12 cellular contexts compared by ENCODE assay signal in the genomic region with DNA sequence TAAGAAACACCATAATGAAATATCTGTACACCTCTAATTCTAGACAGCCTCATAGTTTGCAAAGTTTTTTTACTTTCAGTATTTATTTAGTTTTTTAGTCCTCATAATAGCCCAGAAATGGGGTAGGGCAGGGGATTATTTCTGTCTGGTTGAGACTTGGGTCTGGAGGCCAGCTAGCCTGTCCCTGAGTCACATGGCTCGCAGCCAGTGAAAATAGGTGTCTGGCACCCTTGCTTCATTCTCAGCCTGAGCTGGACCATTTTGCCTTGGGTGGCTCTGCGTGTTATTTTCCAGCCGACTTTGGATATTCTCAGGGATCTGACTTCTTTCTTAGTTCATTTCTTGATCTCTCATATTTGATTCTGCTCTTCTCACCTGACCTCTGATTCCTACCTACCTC.
DNase-seq lines count a peak whose midpoint lies in the region; ATAC-seq and TF ChIP-seq lines count a peak whose summit lies in the region.
"Had no signal": no experiment of that assay in that cellular context is flagged by ENCODE, and none has a peak within 500 bp of the region (broad histone marks: within the 10 kb centered on the region; RNA-seq: fewer than 3 reads in every experiment).

No MANE protein-coding gene starts in this region.

- H3K27ac ChIP-seq in RWPE1 (peak overlapping the region; percentile 61), right lobe of liver (no peak overlapping the region), testis (no peak overlapping the region)
- H3K27ac ChIP-seq: uterus had no signal

- CTCF ChIA-PET in RWPE1 (lab: Yijun Ruan, JAX) = no interaction called here

- H3K36me3 ChIP-seq in right lobe of liver (no peaks in the 10 kb centered on the region), testis (ENCODE audit: low read depth, missing control alignments) (no peaks in the 10 kb centered on the region)
- H3K36me3 ChIP-seq: uterus had no signal

- TF ChIP-seq CTCF in RWPE1 (conservative IDR thresholded peaks at IDR 0.05; ENCODE audit: low read depth) = no peak
- TF ChIP-seq CTCF in right lobe of liver (IDR thresholded peaks at IDR 0.05) = no peak
- no peak for TF ChIP-seq CTCF in testis (IDR thresholded peaks at IDR 0.05)

- H3K4me3 ChIP-seq in right lobe of liver (no peak overlapping the region), testis (no peak overlapping the region)
- H3K4me3 ChIP-seq: uterus had no signal

- H3K9me3 ChIP-seq in right lobe of liver = no peaks in the 10 kb centered on the region
- H3K9me3 ChIP-seq in testis = no peaks in the 10 kb centered on the region
- H3K9me3 ChIP-seq: uterus had no signal

- ATAC-seq in esophagus mucosa (peak; percentile 55), right lobe of liver (no peak), HG02763 (IDR thresholded peaks at IDR 0.05; ENCODE audit: unreplicated experiment) (no peak), left lobe of liver (no peak)
- ATAC-seq: natural killer cell had no signal

- POLR2A ChIA-PET in RWPE1 (lab: Yijun Ruan, JAX; ENCODE audit: low non-redundant PET) = no interaction called here

- H3K4me1 ChIP-seq in right lobe of liver = no peaks in the 10 kb centered on the region
- no peaks in the 10 kb centered on the region for H3K4me1 ChIP-seq in testis
- H3K4me1 ChIP-seq: uterus had no signal

- no peaks in the 10 kb centered on the region for H3K27me3 ChIP-seq in right lobe of liver
- H3K27me3 ChIP-seq in testis = no peaks in the 10 kb centered on the region
- H3K27me3 ChIP-seq: uterus had no signal

- WGBS in right lobe of liver (ENCODE audit: insufficient coverage, low coverage, low lambda C conversion rate, missing lambda C conversion rate) = 86% methylated on average over 3 of the region's 3 CpGs
- WGBS in testis, 2 donors = 68 to 80% methylated on average over 3 of the region's 3 CpGs

- no peak for TF ChIP-seq POLR2A in right lobe of liver (IDR thresholded peaks at IDR 0.05)
- no peak for TF ChIP-seq POLR2A in testis (IDR thresholded peaks at IDR 0.05)

- DNase-seq in AG08396 (ENCODE audit: low spot score) (peak; percentile 46), RWPE1 (ENCODE audit: low spot score) (peak; percentile 52), myocyte (ENCODE audit: low read depth) (peak; percentile 2), right lobe of liver (no peak), left lobe of liver (ENCODE audit: low spot score) (no peak), testis (no peak)
- DNase-seq: activated CD4-positive, alpha-beta T cell treated with anti-CD3 and anti-CD28 coated beads for 1 hour; islet precursor cell; natural killer cell; uterus had no signal

- intact Hi-C loops in right lobe of liver (cut with DNase I) (no loop called here), testis (cut with DNase I; ENCODE audit: low total_unique reads) (no loop called here)

Comparison
In these comparisons a context has a peak if more than half of its experiments do, and no peak if none do; other contexts are left out.
1. DNase-seq: peak in AG08396 (single experiment), RWPE1 (single experiment) and myocyte (single experiment); none in right lobe of liver (0 of 3), left lobe of liver (single experiment) and testis (single experiment).